8 cellular contexts compared by ENCODE assay signal in genomic region chr10:102399217-102400021, GRCh38. TPM values are rescaled to one million over a fixed set of nuclear protein-coding genes. Genes with fewer than 3 reads are reported as not detected.
DNase-seq lines count a peak whose midpoint lies in the region; TF ChIP-seq lines count a peak whose summit lies in the region.

No MANE protein-coding gene starts in this region.

- H3K4me1 ChIP-seq in HAP-1 (peaks cover 9% of the 10 kb centered on the region), left ventricle myocardium inferior (peaks cover 43% of the 10 kb centered on the region), prostate gland (replicated peaks) (peaks cover 6% of the 10 kb centered on the region)

- in situ Hi-C loops in HAP-1 (cut with MboI; ENCODE audit: low sequenced_read_pairs), result no loop called here

- TF ChIP-seq CTCF in NB4 (IDR thresholded peaks at IDR 0.05; ENCODE audit: low read depth, low read length), result peak; percentile 88
- TF ChIP-seq CTCF in left ventricle myocardium inferior (IDR thresholded peaks at IDR 0.05; ENCODE audit: borderline replicate concordance), result peak; percentile 97
- peak; percentile 90 to 98 (median 97) for TF ChIP-seq CTCF in prostate gland (IDR thresholded peaks at IDR 0.05)

- peak overlapping the region; percentile 95 for H3K27ac ChIP-seq in left ventricle myocardium inferior (replicated peaks)
- H3K27ac ChIP-seq in prostate gland, result peak overlapping the region; percentile 86 to 89

- peak; percentile 76 to 93 for DNase-seq in HAP-1 (ENCODE audit: low spot score in 2 of 2)
- peak; percentile 93 for DNase-seq in NB4 (ENCODE audit: low read depth)
- peak; percentile 82 for DNase-seq in T follicular helper cell (ENCODE audit: low read depth)
- DNase-seq in amniotic epithelial cell (ENCODE audit: low read depth), result peak; percentile 69
- DNase-seq in left ventricle myocardium inferior, result peak; percentile 90
- peak; percentile 85 for DNase-seq in prostate gland (ENCODE audit: low spot score)
- peak; percentile 90 for DNase-seq in ureter (ENCODE audit: low spot score)

- H3K9me3 ChIP-seq in HAP-1 (no peaks in the 10 kb centered on the region), left ventricle myocardium inferior (replicated peaks) (no peaks in the 10 kb centered on the region), prostate gland (no peaks in the 10 kb centered on the region)

- WGBS in prostate gland, result 3% methylated on average over 64 of the region's 72 CpGs

- H3K27me3 ChIP-seq in HAP-1 (ENCODE audit: low read depth), result no peaks in the 10 kb centered on the region
- H3K27me3 ChIP-seq in left ventricle myocardium inferior (ENCODE audit: low read depth), result no peaks in the 10 kb centered on the region
- no peaks in the 10 kb centered on the region for H3K27me3 ChIP-seq in prostate gland (replicated peaks; ENCODE audit: insufficient read depth)

- peak; percentile 61 for TF ChIP-seq POLR2A in NB4 (IDR thresholded peaks at IDR 0.05; ENCODE audit: extremely low read depth, insufficient read length)
- TF ChIP-seq POLR2A in prostate gland (IDR thresholded peaks at IDR 0.05), result peak; percentile 73

- H3K36me3 ChIP-seq in HAP-1 (replicated peaks) (peaks cover 41% of the 10 kb centered on the region), left ventricle myocardium inferior (peaks cover 33% of the 10 kb centered on the region), prostate gland (no peaks in the 10 kb centered on the region)

- intact Hi-C loops in left ventricle myocardium inferior (cut with micrococcal nuclease) (loop anchor here (10.0 kb wide), 2 partner anchors 75 to 185 kb away; no protein-coding TSS in a partner anchor), prostate gland (cut with DNase I) (loop anchor here (2.0 to 10.0 kb wide), 5 partner anchors 105 to 231 kb away; partner anchors contain the start of genes ACTR1A, PITX3 and SUFU)

- peak overlapping the region; percentile 36; the same call in 1 of the 2 replicates for H3K4me3 ChIP-seq in GM08714 (ENCODE audit: low read length)
- H3K4me3 ChIP-seq in HAP-1, result peak overlapping the region; percentile 39
- peak overlapping the region; percentile 32 for H3K4me3 ChIP-seq in NB4 (ENCODE audit: low read depth, low read length)
- H3K4me3 ChIP-seq in left ventricle myocardium inferior, result peak overlapping the region; percentile 80
- H3K4me3 ChIP-seq in prostate gland, result peak overlapping the region; percentile 49 to 52

RNA-seq across cellular contexts. Expression of gene NFKB2, which starts 3.9 kb away (rescaled TPM):
- total RNA-seq in left ventricle myocardium inferior (11.0 TPM), prostate gland (10 to 100 TPM; 22.5 to 40.4 TPM), ureter (33.0 TPM)

RNA-seq across cellular contexts. Expression of gene PSD, which starts 19.2 kb away (rescaled TPM):
- total RNA-seq in left ventricle myocardium inferior (0.93 TPM), prostate gland (10 to 100 TPM in 1 of 2 donors, 1 to 10 TPM in 1; 1.0 to 10.9 TPM), ureter (5.1 TPM)

RNA-seq across cellular contexts. Expression of gene FBXL15, which starts 21.2 kb away (rescaled TPM):
- total RNA-seq in left ventricle myocardium inferior (12.3 TPM), prostate gland (10 to 100 TPM; 22.2 to 36.3 TPM), ureter (8.7 TPM)

RNA-seq across cellular contexts. Expression of gene CUEDC2, which starts 33.0 kb away (rescaled TPM):
- 72.3 TPM for total RNA-seq in left ventricle myocardium inferior
- 10 to 100 TPM; 70.2 to 81.7 TPM for total RNA-seq in prostate gland
- total RNA-seq in ureter, result 51.9 TPM

RNA-seq across cellular contexts. Expression of gene C10orf95, which starts 51.9 kb away (rescaled TPM):
- total RNA-seq in left ventricle myocardium inferior (not detected), prostate gland (1 to 10 TPM in 1 of 2 donors, under 1 TPM in 1; 0.85 to 3.7 TPM), ureter (1.5 TPM)

Comparison
In these comparisons a context has a peak if more than half of its experiments do, and no peak if none do; other contexts are left out.
1. Peak in every context shown above with its lines: DNase-seq, H3K4me3 ChIP-seq and H3K27ac ChIP-seq.